Comparison of ENCODE assay signal across 20 cellular contexts in the genomic region with DNA sequence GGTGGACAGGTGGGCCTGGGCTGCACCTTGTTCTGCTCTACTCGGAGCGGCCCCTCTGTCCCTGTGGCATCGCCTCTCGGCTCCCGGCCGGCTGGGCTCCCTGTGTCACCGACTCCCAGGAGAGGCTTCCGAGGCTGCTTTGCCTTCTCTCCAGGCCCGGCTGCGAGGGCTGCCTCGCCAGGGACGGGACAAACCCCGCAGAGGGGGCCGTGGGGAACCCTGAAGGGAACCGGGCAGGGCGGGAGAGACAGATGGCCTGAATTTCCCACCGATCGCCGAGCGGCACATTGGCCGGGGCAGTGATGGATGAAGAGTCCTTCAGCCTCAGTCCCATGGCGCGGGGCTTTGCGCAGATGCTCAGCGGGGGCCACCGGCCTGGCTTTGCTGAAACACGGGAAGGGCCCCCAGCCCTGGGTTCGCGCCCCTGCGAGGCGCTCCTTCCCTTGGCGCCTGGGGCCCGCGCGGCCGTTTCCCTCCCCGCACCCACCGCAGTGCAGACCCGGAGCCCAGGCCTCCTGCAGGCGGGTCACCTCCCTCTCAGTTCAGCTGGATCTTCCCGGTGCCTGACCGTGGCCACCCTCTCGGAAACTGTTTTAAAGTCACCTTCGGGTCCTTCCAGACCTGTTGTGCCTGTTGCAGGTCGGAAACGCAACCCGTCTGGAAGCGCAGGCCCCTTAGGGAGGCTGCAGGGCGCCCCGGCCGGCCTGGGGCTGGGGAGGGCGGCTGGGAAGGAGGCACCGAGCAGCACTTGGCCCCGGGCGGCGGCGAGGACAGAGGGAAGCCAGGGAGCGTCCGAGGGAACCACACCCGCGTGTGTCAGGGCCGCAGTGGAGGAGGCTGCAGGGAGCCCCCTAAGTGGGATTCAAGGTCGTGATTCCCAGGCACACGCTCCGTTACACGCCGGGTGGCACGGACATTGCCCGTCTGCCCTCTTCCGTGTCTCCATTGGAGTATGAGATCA.
A peak's percentile ranks its signal among the peaks of the same experiment; 100 is the strongest.
DNase-seq lines count a peak whose midpoint lies in the region; ATAC-seq, FAIRE-seq and TF ChIP-seq lines count a peak whose summit lies in the region.
"Had no signal": no experiment of that assay in that cellular context is flagged by ENCODE, and none has a peak within 500 bp of the region (broad histone marks: within the 10 kb centered on the region; RNA-seq: fewer than 3 reads in every experiment).

No MANE protein-coding gene starts in this region.

- no peaks in the 10 kb centered on the region for H3K27me3 Mint-ChIP-seq in activated T-cell treated with anti-CD3 and anti-CD28 coated beads, Interleukin-2, amount 50 U/mL, for 24 hours
- H3K27me3 Mint-ChIP-seq in activated T-cell treated with anti-CD3 and anti-CD28 coated beads, Interleukin-2, amount 50 U/mL, for 72 hours (ENCODE audit: low read depth), result no peaks in the 10 kb centered on the region
- H3K27me3 Mint-ChIP-seq in WTC11 (ENCODE audit: low read depth), result peaks cover 9% of the 10 kb centered on the region

- no peak overlapping the region; the same call in 1 of the 2 replicates for H2AFZ ChIP-seq in H1 (ENCODE audit: low read length)

- no peaks in the 10 kb centered on the region; a peak in 1 of 7 replicates for H3K4me1 ChIP-seq in H1 (replicated peaks in 1 of 4; ENCODE audit: control insufficient read depth in 3 of 4, insufficient read depth in 4 of 4, low read length in 3 of 4)
- H3K4me1 ChIP-seq: A549 had no signal

- H4K8ac ChIP-seq in H1 (ENCODE audit: extremely low read depth, insufficient read depth, low read length), result peak overlapping the region; percentile 14; the same call in 1 of the 2 replicates

- peak overlapping the region; percentile 80 for H3K56ac ChIP-seq in H1 (replicated peaks; ENCODE audit: insufficient read length, low read depth, low read length)

- peak overlapping the region; percentile 82; the same call in 1 of the 2 replicates for H2BK5ac ChIP-seq in H1 (ENCODE audit: low read depth, low read length)

- H2BK120ac ChIP-seq in H1 (replicated peaks; ENCODE audit: low read depth, low read length), result no peak overlapping the region

- no peaks in the 10 kb centered on the region for H3K79me2 ChIP-seq in H1 (ENCODE audit: control insufficient read depth in 1 of 2, insufficient read depth in 2 of 2, low read length in 2 of 2)

- no peak for TF ChIP-seq POLR2A in H1 (IDR thresholded peaks at IDR 0.05; ENCODE audit: control extremely low read depth in 1 of 2, low read depth in 2 of 2, low read length in 2 of 2)

- no peak overlapping the region for H3K9ac ChIP-seq in H1 (replicated peaks in 1 of 4; ENCODE audit: extremely low read depth in 1 of 4, low read depth in 3 of 4, low read length in 3 of 4)

- FAIRE-seq in H1 (lab: Jason Lieb, UNC), result no peak
- FAIRE-seq: A549, GM12892 had no signal

- POLR2A ChIA-PET in H1 (lab: Charles Lee; ENCODE audit: partially characterized antibody) (no interaction called here), WTC11 (lab: Charles Lee) (no interaction called here)

- no peaks in the 10 kb centered on the region for H3K27me3 ChIP-seq in H7 (ENCODE audit: control insufficient read depth, insufficient read depth, low read length)
- H3K27me3 ChIP-seq in H1 (replicated peaks in 1 of 4; ENCODE audit: control insufficient read depth in 3 of 4, extremely low read depth in 1 of 4, insufficient read depth in 3 of 4, low read length in 3 of 4), result no peaks in the 10 kb centered on the region

- H4K20me1 ChIP-seq in H1 (replicated peaks in 1 of 2; ENCODE audit: control insufficient read depth in 1 of 2, insufficient read depth in 2 of 2, low read length in 2 of 2), result peaks cover 0 to 14% of the 10 kb centered on the region in 2 experiments

- no peak for ATAC-seq in activated T-cell treated with anti-CD3 and anti-CD28 coated beads, Interleukin-2, amount 50 U/mL, for 72 hours (replicated peaks in 1 of 2)
- ATAC-seq in WTC11, result no peak
- no peak for ATAC-seq in HG03442 (IDR thresholded peaks at IDR 0.05; ENCODE audit: unreplicated experiment)
- ATAC-seq: A549 had no signal

- no peak overlapping the region for H3K27ac Mint-ChIP-seq in activated T-cell treated with anti-CD3 and anti-CD28 coated beads, Interleukin-2, amount 50 U/mL, for 24 hours
- H3K27ac Mint-ChIP-seq in activated T-cell treated with anti-CD3 and anti-CD28 coated beads, Interleukin-2, amount 50 U/mL, for 72 hours, result no peak overlapping the region
- no peak overlapping the region for H3K27ac Mint-ChIP-seq in WTC11
- H3K27ac Mint-ChIP-seq: CD4-positive, alpha-beta memory T cell had no signal

- H3K23me2 ChIP-seq in H1 (ENCODE audit: low read depth, low read length), result peaks cover 19% of the 10 kb centered on the region

- H3K4me3 ChIP-seq in H7 (ENCODE audit: insufficient read depth, low read depth, low read length) (no peak overlapping the region), H1 (ENCODE audit: extremely low read depth in 1 of 4, insufficient read depth in 2 of 4, low read depth in 3 of 4, low read length in 4 of 4) (no peak overlapping the region)
- H3K4me3 ChIP-seq: A549 had no signal

- peaks cover 5% of the 10 kb centered on the region for H3K9me3 Mint-ChIP-seq in activated T-cell treated with anti-CD3 and anti-CD28 coated beads, Interleukin-2, amount 50 U/mL, for 24 hours
- peaks cover 9 to 11% of the 10 kb centered on the region in 2 donors for H3K9me3 Mint-ChIP-seq in activated T-cell treated with anti-CD3 and anti-CD28 coated beads, Interleukin-2, amount 50 U/mL, for 72 hours
- peaks cover 29% of the 10 kb centered on the region for H3K9me3 Mint-ChIP-seq in WTC11

- no peak overlapping the region for H4K5ac ChIP-seq in H1 (ENCODE audit: insufficient read length, low read depth, low read length)

- H4K91ac ChIP-seq in H1 (replicated peaks; ENCODE audit: insufficient read length, low read length), result no peak overlapping the region

- no peak overlapping the region for H2AK5ac ChIP-seq in H1 (ENCODE audit: low read depth, low read length)

- no peak overlapping the region for H2BK15ac ChIP-seq in H1 (ENCODE audit: low read length)

- DNase-seq in activated T-cell treated with anti-CD3 and anti-CD28 coated beads, Interleukin-2, amount 50 U/mL, for 24 hours, result peak; percentile 9
- no peak for DNase-seq in activated T-cell treated with anti-CD3 and anti-CD28 coated beads, Interleukin-2, amount 50 U/mL, for 72 hours
- peak; percentile 64 for DNase-seq in H7
- DNase-seq in H1 (ENCODE audit: low read depth in 1 of 2, low spot score in 2 of 2), result no peak
- peak; percentile 77 for DNase-seq in posterior vena cava (ENCODE audit: low spot score)
- no peak for DNase-seq in WTC11 (ENCODE audit: low spot score)
- DNase-seq in activated CD4-positive, CD25-positive, alpha-beta regulatory T cell treated with anti-CD3 and anti-CD28 coated beads, Interleukin-2, amount 50 U/mL, for 72 hours, result no peak
- DNase-seq: AML-193; CD4-positive, alpha-beta memory T cell; DMS153; DMS79; GDM1; HCEC 1CT; IMR-90 had no signal

- CTCF ChIA-PET in H1 (lab: Charles Lee; ENCODE audit: partially characterized antibody) (interaction anchor here (1.0 kb wide), 1 partner anchor 1763 kb away, joined by 3 read pairs; no protein-coding TSS in a partner anchor), WTC11 (lab: Charles Lee) (no interaction called here)

- H3K4ac ChIP-seq in H1 (replicated peaks; ENCODE audit: insufficient read length, low read depth, low read length), result no peak overlapping the region

- intact Hi-C loops in posterior vena cava (cut with DNase I), result no loop called here

- peak overlapping the region; percentile 71; the same call in 1 of the 2 replicates for H2BK12ac ChIP-seq in H1 (ENCODE audit: low read depth, low read length)

- TF ChIP-seq RAD21 in H1 (IDR thresholded peaks at IDR 0.05 in 1 of 2, conservative IDR thresholded peaks at IDR 0.05 in 1 of 2; ENCODE audit: low read depth in 2 of 2, low read length in 2 of 2), result no peak

- no peak for TF ChIP-seq EP300 in H1 (IDR thresholded peaks at IDR 0.05; ENCODE audit: borderline replicate concordance in 1 of 2, low read depth in 2 of 2, low read length in 2 of 2)

- H3K4me2 ChIP-seq in H1 (ENCODE audit: insufficient read depth in 1 of 2, low read depth in 2 of 2, low read length in 2 of 2), result no peak overlapping the region
- H3K4me2 ChIP-seq: A549 had no signal

- no peak overlapping the region for H3K18ac ChIP-seq in H1 (ENCODE audit: extremely low read depth, low read length)

- no peak overlapping the region for H3K27ac ChIP-seq in H1 (ENCODE audit: low read depth, low read length)
- H3K27ac ChIP-seq: 22Rv1, A549, HL-60 had no signal

- H3K14ac ChIP-seq in H1 (ENCODE audit: insufficient read length), result no peak overlapping the region

- H3K4me3 Mint-ChIP-seq in activated T-cell treated with anti-CD3 and anti-CD28 coated beads, Interleukin-2, amount 50 U/mL, for 24 hours, result no peak overlapping the region
- no peak overlapping the region for H3K4me3 Mint-ChIP-seq in activated T-cell treated with anti-CD3 and anti-CD28 coated beads, Interleukin-2, amount 50 U/mL, for 72 hours
- H3K4me3 Mint-ChIP-seq in WTC11, result no peak overlapping the region
- H3K4me3 Mint-ChIP-seq: CD14-positive monocyte; CD4-positive, alpha-beta memory T cell had no signal

- H2BK20ac ChIP-seq in H1 (ENCODE audit: low read length), result no peak overlapping the region

- H3K36me3 Mint-ChIP-seq in activated T-cell treated with anti-CD3 and anti-CD28 coated beads, Interleukin-2, amount 50 U/mL, for 24 hours (ENCODE audit: low read depth), result peaks cover 6% of the 10 kb centered on the region
- H3K36me3 Mint-ChIP-seq in activated T-cell treated with anti-CD3 and anti-CD28 coated beads, Interleukin-2, amount 50 U/mL, for 72 hours (ENCODE audit: insufficient read depth in 2 of 2), result peaks cover 4 to 9% of the 10 kb centered on the region in 2 donors
- H3K36me3 Mint-ChIP-seq in WTC11, result peaks cover 24% of the 10 kb centered on the region
- H3K36me3 Mint-ChIP-seq: CD14-positive monocyte; CD4-positive, alpha-beta memory T cell had no signal

- H3K36me3 ChIP-seq in H7 (replicated peaks; ENCODE audit: control insufficient read depth, insufficient read depth, low read length), result no peaks in the 10 kb centered on the region; the same call in 1 of the 2 replicates
- no peaks in the 10 kb centered on the region; a peak in 1 of 8 replicates for H3K36me3 ChIP-seq in H1 (ENCODE audit: control insufficient read depth in 2 of 4, insufficient read depth in 4 of 4, low read length in 3 of 4)

- WGBS in H1 (ENCODE audit: extremely low coverage in 1 of 2, insufficient coverage in 1 of 2, insufficient read length in 1 of 2, insufficient replicate concordance in 2 of 2, low coverage in 1 of 2, low lambda C conversion rate in 2 of 2, missing lambda C conversion rate in 1 of 2), 2 experiments, result 95% methylated on average over 41 of the region's 70 CpGs; no CpG with 5 or more reads in 1 of the 2 experiments

- H3K23ac ChIP-seq in H1 (ENCODE audit: insufficient read length), result no peak overlapping the region

- peaks cover 51% of the 10 kb centered on the region for H3K4me1 Mint-ChIP-seq in activated T-cell treated with anti-CD3 and anti-CD28 coated beads, Interleukin-2, amount 50 U/mL, for 24 hours (ENCODE audit: low read depth)
- H3K4me1 Mint-ChIP-seq in activated T-cell treated with anti-CD3 and anti-CD28 coated beads, Interleukin-2, amount 50 U/mL, for 72 hours (ENCODE audit: low read depth), result no peaks in the 10 kb centered on the region
- H3K4me1 Mint-ChIP-seq in WTC11, result peaks cover 5% of the 10 kb centered on the region; the same call in 1 of the 2 replicates

- peaks cover 0 to 5% of the 10 kb centered on the region in 2 experiments; a peak in 1 of 4 replicates for H3K9me3 ChIP-seq in H1 (ENCODE audit: insufficient read depth in 2 of 2, low read depth in 1 of 2, low read length in 1 of 2)
- H3K9me3 ChIP-seq: A549 had no signal

- TF ChIP-seq CTCF in H1 (IDR thresholded peaks at IDR 0.05; ENCODE audit: control extremely low read depth in 1 of 3, insufficient read depth in 1 of 3, low read depth in 1 of 3, low read length in 3 of 3) (no peak), WTC11 (IDR thresholded peaks at IDR 0.05) (no peak)

- H3K79me1 ChIP-seq in H1 (ENCODE audit: low read depth, low read length), result no peaks in the 10 kb centered on the region

Comparison
In these comparisons a context has a peak if more than half of its experiments do, and no peak if none do; other contexts are left out.
1. DNase-seq: peak in activated T-cell treated with anti-CD3 and anti-CD28 coated beads, Interleukin-2, amount 50 U/mL, for 24 hours (single experiment), H7 (single experiment) and posterior vena cava (single experiment); none in activated T-cell treated with anti-CD3 and anti-CD28 coated beads, Interleukin-2, amount 50 U/mL, for 72 hours (0 of 2), H1 (0 of 2), WTC11 (single experiment) and activated CD4-positive, CD25-positive, alpha-beta regulatory T cell treated with anti-CD3 and anti-CD28 coated beads, Interleukin-2, amount 50 U/mL, for 72 hours (single experiment).